ENCODE assay signal across 20 cellular contexts in the genomic region with DNA sequence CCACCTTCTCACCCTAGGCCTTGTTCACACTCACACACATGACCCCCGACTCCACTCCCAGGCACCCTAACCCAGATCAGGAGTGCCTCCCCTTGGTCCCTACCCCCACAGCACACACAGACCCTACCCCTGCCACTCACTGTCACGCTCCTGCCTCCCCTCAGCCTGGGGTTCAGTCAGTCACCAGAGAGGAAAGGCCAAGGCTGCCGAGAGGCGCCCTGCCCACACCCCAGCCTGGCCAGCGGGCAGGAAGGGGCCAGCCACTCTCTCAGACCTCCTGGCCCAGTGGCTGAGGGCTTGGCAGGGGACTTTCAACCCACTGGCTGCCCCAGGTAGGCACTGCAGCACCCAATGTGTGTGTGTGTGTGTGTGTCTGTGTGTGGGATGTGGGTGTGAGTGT.
DNase-seq lines count a peak whose midpoint lies in the region; ATAC-seq and TF ChIP-seq lines count a peak whose summit lies in the region.
"Had no signal": no experiment of that assay in that cellular context is flagged by ENCODE, and none has a peak within 500 bp of the region (broad histone marks: within the 10 kb centered on the region; RNA-seq: fewer than 3 reads in every experiment).

No MANE protein-coding gene starts in this region.

- H2BK120ac ChIP-seq in neuronal stem cell (ENCODE audit: low read depth, low read length): no peak overlapping the region

- H3K4me1 Mint-ChIP-seq in endodermal cell: no peaks in the 10 kb centered on the region
- H3K4me1 Mint-ChIP-seq: CD4-positive, CD25-positive, alpha-beta regulatory T cell; GM23338 had no signal

- H2BK5ac ChIP-seq in neuronal stem cell (ENCODE audit: low read length): no peak overlapping the region

- peak overlapping the region; percentile 29 for H3K23ac ChIP-seq in neuronal stem cell (ENCODE audit: low read depth, low read length, poor library complexity)

- H3K79me1 ChIP-seq in neuronal stem cell (ENCODE audit: low read depth, low read length): peaks cover 4% of the 10 kb centered on the region

- no peak overlapping the region for H2BK15ac ChIP-seq in neuronal stem cell (ENCODE audit: low read length)

- no peaks in the 10 kb centered on the region for H3K36me3 ChIP-seq in BLaER1 treated with 17β-estradiol and CSF1 and Interleukin-3, amounts not matched to agents 10 nM and 100 nM
- no peaks in the 10 kb centered on the region for H3K36me3 ChIP-seq in endodermal cell (ENCODE audit: control insufficient read depth, insufficient read depth, low read length)
- H3K36me3 ChIP-seq in neuronal stem cell (replicated peaks in 1 of 2; ENCODE audit: control insufficient read depth in 2 of 2, insufficient read depth in 2 of 2, low read length in 2 of 2): no peaks in the 10 kb centered on the region
- H3K36me3 ChIP-seq: BE2C, HAP-1 had no signal

- H3K4me3 ChIP-seq in BLaER1 treated with 17β-estradiol and CSF1 and Interleukin-3, amounts not matched to agents 10 nM and 100 nM: no peak overlapping the region
- H3K4me3 ChIP-seq in endodermal cell (ENCODE audit: low read length): no peak overlapping the region
- peak overlapping the region in 1 of 2 donors; percentile 42 for H3K4me3 ChIP-seq in neuronal stem cell (ENCODE audit: low read length in 2 of 2)
- H3K4me3 ChIP-seq: A549, GM23338, HAP-1 had no signal

- peak overlapping the region; percentile 71 for H3K4ac ChIP-seq in neuronal stem cell (ENCODE audit: low read length)

- no peaks in the 10 kb centered on the region for H3K36me3 Mint-ChIP-seq in endodermal cell (ENCODE audit: low read depth)
- H3K36me3 Mint-ChIP-seq: CD4-positive, CD25-positive, alpha-beta regulatory T cell; CD8-positive, alpha-beta T cell had no signal

- peak; percentile 24 for DNase-seq in endodermal cell
- DNase-seq in neuronal stem cell (ENCODE audit: low spot score): no peak
- DNase-seq in HUDEP-2 (lab: John Stamatoyannopoulos, UW; ENCODE audit: unreplicated experiment in 76 of 76): no peak
- no peak for DNase-seq in HuH-7 (ENCODE audit: low spot score)
- DNase-seq: 8988T; ACHN; AML-193; BE2C; Caco-2; CD4-positive, CD25-positive, alpha-beta regulatory T cell; CD8-positive, alpha-beta T cell; DMS153; DND-41; HFFc6 had no signal

- H3K27me3 ChIP-seq in BLaER1 treated with 17β-estradiol and CSF1 and Interleukin-3, amounts not matched to agents 10 nM and 100 nM: no peaks in the 10 kb centered on the region
- H3K27me3 ChIP-seq in endodermal cell (ENCODE audit: control insufficient read depth, insufficient read depth, low read length, poor library complexity, severe bottlenecking) (no peaks in the 10 kb centered on the region), neuronal stem cell (ENCODE audit: control insufficient read depth in 3 of 3, insufficient read depth in 3 of 3, low read depth in 1 of 3, low read length in 3 of 3) (peaks cover 0 to 5% (median 0%) of the 10 kb centered on the region in 3 experiments)
- H3K27me3 ChIP-seq: BE2C had no signal

- WGBS in endodermal cell (ENCODE audit: insufficient coverage in 1 of 2, insufficient read length in 1 of 2), 2 experiments: 95% methylated on average over 5 of the region's 5 CpGs; no CpG with 5 or more reads in 1 of the 2 experiments
- WGBS in neuronal stem cell (ENCODE audit: extremely low coverage in 2 of 2, insufficient read length in 2 of 2, insufficient replicate concordance in 1 of 2), 2 donors: no CpG with 5 or more reads among the region's 5 CpGs

- peaks cover 30 to 53% (median 46%) of the 10 kb centered on the region in 10 experiments for H3K4me1 ChIP-seq in BLaER1 treated with 17β-estradiol and CSF1 and Interleukin-3, amounts not matched to agents 10 nM and 100 nM
- H3K4me1 ChIP-seq in endodermal cell (ENCODE audit: control insufficient read depth, insufficient read depth, low read length) (no peaks in the 10 kb centered on the region), neuronal stem cell (ENCODE audit: control insufficient read depth in 2 of 2, insufficient read depth in 1 of 2, low read depth in 1 of 2, low read length in 2 of 2) (peaks cover 0 to 3% of the 10 kb centered on the region in 2 donors)
- H3K4me1 ChIP-seq: A549, BE2C, Caco-2, HAP-1 had no signal

- H3K4me2 ChIP-seq in BLaER1 treated with 17β-estradiol and CSF1 and Interleukin-3, amounts not matched to agents 10 nM and 100 nM: peak overlapping the region in 9 of 11 experiments; percentile 58 to 89 (median 74); a peak in 16 of 22 replicates
- H3K4me2 ChIP-seq in neuronal stem cell (ENCODE audit: insufficient read depth, low read length, poor library complexity, severe bottlenecking): no peak overlapping the region
- H3K4me2 ChIP-seq: A549, GM23338 had no signal

- peaks cover 6 to 25% (median 18%) of the 10 kb centered on the region in 11 experiments; a peak in 21 of 22 replicates for H3K9me3 ChIP-seq in BLaER1 treated with 17β-estradiol and CSF1 and Interleukin-3, amounts not matched to agents 10 nM and 100 nM (replicated peaks in 1 of 11)
- no peaks in the 10 kb centered on the region for H3K9me3 ChIP-seq in endodermal cell (ENCODE audit: control insufficient read depth, low read length)
- peaks cover 0 to 9% of the 10 kb centered on the region in 2 donors for H3K9me3 ChIP-seq in neuronal stem cell (replicated peaks in 1 of 2; ENCODE audit: control insufficient read depth in 2 of 2, insufficient read depth in 1 of 2, low read depth in 1 of 2, low read length in 2 of 2)
- H3K9me3 ChIP-seq: A549, BE2C had no signal

- no peak overlapping the region for H2AK5ac ChIP-seq in neuronal stem cell (ENCODE audit: low read depth, low read length)

- peak overlapping the region; percentile 65 for H4K91ac ChIP-seq in neuronal stem cell (ENCODE audit: low read depth, low read length, poor library complexity)

- no peak overlapping the region for H3K9ac ChIP-seq in BLaER1 treated with 17β-estradiol and CSF1 and Interleukin-3, amounts not matched to agents 10 nM and 100 nM
- no peak overlapping the region for H3K9ac ChIP-seq in endodermal cell (ENCODE audit: extremely low read depth, low read length, poor library complexity, severe bottlenecking)
- peak overlapping the region; percentile 83 for H3K9ac ChIP-seq in neuronal stem cell (ENCODE audit: low read depth, low read length, poor library complexity)

- no peak overlapping the region for H2BK12ac ChIP-seq in neuronal stem cell (ENCODE audit: low read length)

- no peak overlapping the region for H3K4me3 Mint-ChIP-seq in endodermal cell
- H3K4me3 Mint-ChIP-seq: CD4-positive, CD25-positive, alpha-beta regulatory T cell; CD8-positive, alpha-beta T cell; GM23338; HFFc6 had no signal

- H3K18ac ChIP-seq in neuronal stem cell (ENCODE audit: low read length): no peak overlapping the region

- no peak overlapping the region for H3K27ac Mint-ChIP-seq in endodermal cell
- H3K27ac Mint-ChIP-seq: CD4-positive, CD25-positive, alpha-beta regulatory T cell; CD8-positive, alpha-beta T cell; GM23338; HFFc6 had no signal

- H3K27me3 Mint-ChIP-seq in endodermal cell (ENCODE audit: insufficient read depth): peaks cover 2% of the 10 kb centered on the region

- peak overlapping the region in 4 of 11 experiments; percentile 36 to 59 (median 46); a peak in 6 of 22 replicates for H3K27ac ChIP-seq in BLaER1 treated with 17β-estradiol and CSF1 and Interleukin-3, amounts not matched to agents 10 nM and 100 nM
- H3K27ac ChIP-seq in endodermal cell (ENCODE audit: low read depth, low read length) (no peak overlapping the region), neuronal stem cell (replicated peaks; ENCODE audit: low read length) (no peak overlapping the region)
- H3K27ac ChIP-seq: A549, C4-2B had no signal

- ATAC-seq in HG02759 (IDR thresholded peaks at IDR 0.05; ENCODE audit: unreplicated experiment): no peak
- ATAC-seq: A549; CD8-positive, alpha-beta T cell; GM23338 had no signal

- H2AFZ ChIP-seq in neuronal stem cell (ENCODE audit: low read length): no peak overlapping the region
- H2AFZ ChIP-seq: GM23338 had no signal

- H4K8ac ChIP-seq in neuronal stem cell (ENCODE audit: low read depth, low read length): peak overlapping the region; percentile 66

- no peak for TF ChIP-seq CTCF in endodermal cell (conservative IDR thresholded peaks at IDR 0.05)

- peak overlapping the region; percentile 95 for H3K14ac ChIP-seq in neuronal stem cell (ENCODE audit: low read length)

- H4K20me1 ChIP-seq in BLaER1 treated with 17β-estradiol and CSF1 and Interleukin-3, amounts not matched to agents 10 nM and 100 nM: no peaks in the 10 kb centered on the region; a peak in 1 of 22 replicates

- H3K9me3 Mint-ChIP-seq in endodermal cell: peaks cover 31% of the 10 kb centered on the region
- H3K9me3 Mint-ChIP-seq: CD8-positive, alpha-beta T cell; HFFc6 had no signal
